In genomic region chr4:8440491-8441311, GRCh38 we compare ENCODE assay signal across 8 cellular contexts. TPM values are rescaled to one million over a fixed set of nuclear protein-coding genes. Genes with fewer than 3 reads are reported as not detected.
A peak's percentile ranks its signal among the peaks of the same experiment; 100 is the strongest.
DNase-seq lines count a peak whose midpoint lies in the region; ATAC-seq, FAIRE-seq and TF ChIP-seq lines count a peak whose summit lies in the region.

ACOX3 (minus strand) TSS chr4:8440723; CDS start chr4:8416521, 24,202 bp downstream.
A gene with protein sequence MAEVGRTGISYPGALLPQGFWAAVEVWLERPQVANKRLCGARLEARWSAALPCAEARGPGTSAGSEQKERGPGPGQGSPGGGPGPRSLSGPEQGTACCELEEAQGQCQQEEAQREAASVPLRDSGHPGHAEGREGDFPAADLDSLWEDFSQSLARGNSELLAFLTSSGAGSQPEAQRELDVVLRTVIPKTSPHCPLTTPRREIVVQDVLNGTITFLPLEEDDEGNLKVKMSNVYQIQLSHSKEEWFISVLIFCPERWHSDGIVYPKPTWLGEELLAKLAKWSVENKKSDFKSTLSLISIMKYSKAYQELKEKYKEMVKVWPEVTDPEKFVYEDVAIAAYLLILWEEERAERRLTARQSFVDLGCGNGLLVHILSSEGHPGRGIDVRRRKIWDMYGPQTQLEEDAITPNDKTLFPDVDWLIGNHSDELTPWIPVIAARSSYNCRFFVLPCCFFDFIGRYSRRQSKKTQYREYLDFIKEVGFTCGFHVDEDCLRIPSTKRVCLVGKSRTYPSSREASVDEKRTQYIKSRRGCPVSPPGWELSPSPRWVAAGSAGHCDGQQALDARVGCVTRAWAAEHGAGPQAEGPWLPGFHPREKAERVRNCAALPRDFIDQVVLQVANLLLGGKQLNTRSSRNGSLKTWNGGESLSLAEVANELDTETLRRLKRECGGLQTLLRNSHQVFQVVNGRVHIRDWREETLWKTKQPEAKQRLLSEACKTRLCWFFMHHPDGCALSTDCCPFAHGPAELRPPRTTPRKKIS (plus strand): TSS chr4:8440777. CDS start chr4:8440823, 46 bp downstream.

- BruUV-seq in Caco-2 (replicated peaks; lab: Mats Ljungman, UMichigan): no TSS peak

- H3K23ac ChIP-seq in mesendoderm (ENCODE audit: low read length): no peak within 1 kb of the TSS

- peaks cover 15% of the 10 kb centered on the region for H3K79me1 ChIP-seq in mesendoderm (ENCODE audit: low read length)

- H3K9me3 Mint-ChIP-seq in Caco-2 (ENCODE audit: unreplicated experiment): no peaks in the 10 kb centered on the region

- H3K27ac Mint-ChIP-seq in Caco-2 (ENCODE audit: unreplicated experiment): peak within 1 kb of the TSS; percentile 98

- peak; percentile 90 to 97 for DNase-seq in Caco-2
- DNase-seq in HTR-8/SVneo (ENCODE audit: insufficient read length, low spot score): peak; percentile 86
- peak; percentile 90 for DNase-seq in NT2/D1 (ENCODE audit: low read depth, low spot score)
- peak; percentile 56 for DNase-seq in activated CD8-positive, alpha-beta memory T cell treated with anti-CD3 and anti-CD28 coated beads, Interleukin-2, amount 50 U/mL, for 1 hour (ENCODE audit: extremely low read depth)
- DNase-seq in mesendoderm: peak; percentile 96
- peak; percentile 93 for DNase-seq in stimulated activated CD8-positive, alpha-beta memory T cell treated with anti-CD3 and anti-CD28 coated beads, Interleukin-12 subunit alpha, Interleukin-12 subunit beta, amount 100 ng/mL, for 4 hours (ENCODE audit: low read depth)

- peaks cover 35% of the 10 kb centered on the region for H3K79me2 ChIP-seq in mesendoderm (ENCODE audit: control insufficient read depth, insufficient read depth, low read length)

- ATAC-seq in GM21360 (IDR thresholded peaks at IDR 0.05; ENCODE audit: unreplicated experiment): peak; percentile 74

- H2BK120ac ChIP-seq in mesendoderm (ENCODE audit: low read depth, low read length): peak within 1 kb of the TSS; percentile 8

- intact Hi-C loops in Caco-2 (cut with micrococcal nuclease; ENCODE audit: unreplicated experiment): loop anchor here (1.0 kb wide), 1 partner anchor 12 kb away; no protein-coding TSS in a partner anchor

- peak within 1 kb of the TSS; percentile 41 for H3K4ac ChIP-seq in mesendoderm (ENCODE audit: low read depth, low read length)

- H2BK15ac ChIP-seq in mesendoderm (replicated peaks; ENCODE audit: low read depth): no peak within 1 kb of the TSS

- H4K8ac ChIP-seq in mesendoderm (ENCODE audit: low read depth, low read length): peak within 1 kb of the TSS; percentile 87

- no peaks in the 10 kb centered on the region for H3K36me3 ChIP-seq in Caco-2 (ENCODE audit: control insufficient read depth, insufficient read depth, low read length)
- peaks cover 28% of the 10 kb centered on the region for H3K36me3 ChIP-seq in NT2/D1 (ENCODE audit: insufficient read depth, insufficient read length, low read length)
- no peaks in the 10 kb centered on the region for H3K36me3 ChIP-seq in endocrine pancreas (ENCODE audit: control insufficient read depth, insufficient read depth, low read length)
- H3K36me3 ChIP-seq in mesendoderm (ENCODE audit: control insufficient read depth, insufficient read depth, low read length): no peaks in the 10 kb centered on the region

- no peak within 1 kb of the TSS for H3K18ac ChIP-seq in mesendoderm (ENCODE audit: low read length)

- no CpG with 5 or more reads among the region's 60 CpGs for WGBS in mesendoderm (ENCODE audit: extremely low coverage, insufficient coverage, low lambda C conversion rate)

- peak within 1 kb of the TSS; percentile 72 for H2AK5ac ChIP-seq in mesendoderm (ENCODE audit: low read length)

- TF ChIP-seq CTCF in Caco-2 (IDR thresholded peaks at IDR 0.05; ENCODE audit: insufficient read depth in 1 of 2, low read depth in 1 of 2, low read length in 1 of 2, severe bottlenecking in 1 of 2, unreplicated experiment in 1 of 2): no peak

- POLR2A ChIA-PET in Caco-2 (lab: Charles Lee): interaction anchor here (0.6 to 1.4 kb wide), 3 partner anchors 12 to 299 kb away, joined by 4 to 7 read pairs (median 4); no protein-coding TSS in a partner anchor

- peak within 1 kb of the TSS; percentile 84 for H3K4me3 Mint-ChIP-seq in Caco-2 (ENCODE audit: unreplicated experiment)

- H3K9ac ChIP-seq in NT2/D1 (ENCODE audit: insufficient read length, low read depth) (peak within 1 kb of the TSS; percentile 93), endocrine pancreas (ENCODE audit: control insufficient read depth, insufficient read depth, low read length) (peak within 1 kb of the TSS; percentile 95), mesendoderm (ENCODE audit: low read length) (peak within 1 kb of the TSS; percentile 86)

- H3K4me1 Mint-ChIP-seq in Caco-2 (ENCODE audit: low read depth, unreplicated experiment): peaks cover 35% of the 10 kb centered on the region

- H3K4me1 ChIP-seq in Caco-2 (peaks cover 7% of the 10 kb centered on the region; the same call in 1 of the 2 replicates), NT2/D1 (ENCODE audit: insufficient read depth, insufficient read length) (peaks cover 5% of the 10 kb centered on the region), endocrine pancreas (ENCODE audit: control insufficient read depth, insufficient read depth, low read length) (peaks cover 25% of the 10 kb centered on the region), mesendoderm (ENCODE audit: control insufficient read depth, low read depth, low read length) (peaks cover 8% of the 10 kb centered on the region)

- H2BK5ac ChIP-seq in mesendoderm (ENCODE audit: low read length): peak within 1 kb of the TSS; percentile 87

- H3K27ac ChIP-seq in mesendoderm (ENCODE audit: low read depth, low read length): peak within 1 kb of the TSS; percentile 80

- H3K36me3 Mint-ChIP-seq in Caco-2 (ENCODE audit: insufficient read depth, unreplicated experiment): peaks cover 17% of the 10 kb centered on the region

- peak; percentile 95 for FAIRE-seq in HTR-8/SVneo (lab: Jason Lieb, UNC)

- H3K9me3 ChIP-seq in Caco-2 (no peaks in the 10 kb centered on the region), NT2/D1 (ENCODE audit: insufficient read depth, low read length) (no peaks in the 10 kb centered on the region), endocrine pancreas (ENCODE audit: control insufficient read depth, low read length) (no peaks in the 10 kb centered on the region)

- no peaks in the 10 kb centered on the region for H3K27me3 Mint-ChIP-seq in Caco-2 (ENCODE audit: insufficient read depth, unreplicated experiment)

- peak within 1 kb of the TSS; percentile 96 for H3K56ac ChIP-seq in mesendoderm (ENCODE audit: low read length)

- H4K5ac ChIP-seq in mesendoderm (ENCODE audit: low read length): peak within 1 kb of the TSS; percentile 77

- H3K4me3 ChIP-seq in Caco-2 (ENCODE audit: low read depth, low read length) (peak within 1 kb of the TSS; percentile 96), NT2/D1 (ENCODE audit: insufficient read length, low read depth) (peak within 1 kb of the TSS; percentile 96), endocrine pancreas (ENCODE audit: control insufficient read depth, insufficient read depth, low read length) (peak within 1 kb of the TSS; percentile 92), mesendoderm (ENCODE audit: low read length) (peak within 1 kb of the TSS; percentile 89)

- CTCF ChIA-PET in Caco-2 (lab: Charles Lee): interaction anchor here (0.6 to 1.4 kb wide), 2 partner anchors 12 to 149 kb away, joined by 3 to 5 read pairs; no protein-coding TSS in a partner anchor

- H3K4me2 ChIP-seq in mesendoderm (ENCODE audit: low read length): peak within 1 kb of the TSS; percentile 85

- H3K27me3 ChIP-seq in Caco-2 (replicated peaks; ENCODE audit: control insufficient read depth, insufficient read depth, low read length) (no peaks in the 10 kb centered on the region), NT2/D1 (ENCODE audit: insufficient read depth, insufficient read length) (no peaks in the 10 kb centered on the region), endocrine pancreas (ENCODE audit: control insufficient read depth, insufficient read depth, low read length) (no peaks in the 10 kb centered on the region), mesendoderm (ENCODE audit: insufficient read depth, low read length, poor library complexity) (no peaks in the 10 kb centered on the region)

RNA-seq across cellular contexts. Expression of gene ACOX3, which starts in this region (rescaled TPM):
- 11.5 and 14.1 TPM in 2 replicates for total RNA-seq in Caco-2 (2022)
- 5.6 TPM for polyA plus RNA-seq in mesendoderm (2013, experiment 1 of 2)
- polyA plus RNA-seq in mesendoderm (2013, experiment 2 of 2): 5.5 TPM

RNA-seq across cellular contexts. Expression of the second gene that starts in this region (rescaled TPM):
- 22.3 and 23.4 TPM in 2 replicates for total RNA-seq in Caco-2 (2022)
- 9.4 TPM for polyA plus RNA-seq in mesendoderm (2013, experiment 1 of 2)
- 8.5 TPM for polyA plus RNA-seq in mesendoderm (2013, experiment 2 of 2)

Comparison
In these comparisons a context has a peak if more than half of its experiments do, and no peak if none do; other contexts are left out.
1. Peak in every context shown above with its lines: DNase-seq, ATAC-seq, H3K4me3 ChIP-seq and H3K27ac ChIP-seq.